Comparison of ENCODE assay signal across 8 cellular contexts in the genomic region with DNA sequence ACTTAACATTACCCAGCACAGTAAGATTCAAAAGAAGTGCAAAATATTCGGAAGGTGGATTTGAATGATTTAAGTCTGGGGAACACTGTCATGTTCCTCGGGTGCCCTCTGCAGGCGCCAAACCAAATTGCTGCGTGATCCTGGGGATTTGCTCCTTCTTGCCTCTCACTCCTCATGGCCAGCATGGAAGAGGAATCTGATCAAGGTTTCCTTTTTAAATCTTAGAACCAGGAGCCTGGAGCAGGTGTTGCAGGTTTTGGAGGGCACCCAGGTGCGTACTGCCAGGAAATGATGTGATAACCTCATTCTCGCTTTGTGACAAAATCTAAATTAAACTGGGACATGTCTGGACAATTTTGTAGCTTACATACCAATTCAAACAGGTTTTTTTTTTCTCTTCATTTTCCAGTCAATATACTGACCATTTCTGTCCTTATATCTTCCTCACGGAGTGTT. TPM values are rescaled to one million over a fixed set of nuclear protein-coding genes. Genes with fewer than 3 reads are reported as not detected.
DNase-seq lines count a peak whose midpoint lies in the region; ATAC-seq, FAIRE-seq and TF ChIP-seq lines count a peak whose summit lies in the region.

No MANE protein-coding gene starts in this region.

- H3K27me3 Mint-ChIP-seq in naive thymus-derived CD8-positive, alpha-beta T cell = peaks cover 0 to 6% (median 0%) of the 10 kb centered on the region in 5 donors

- H3K4me1 Mint-ChIP-seq in naive thymus-derived CD8-positive, alpha-beta T cell = peaks cover 0 to 3% (median 0%) of the 10 kb centered on the region in 4 donors

- no peak overlapping the region for H3K4me3 Mint-ChIP-seq in naive thymus-derived CD8-positive, alpha-beta T cell

- H3K9me3 Mint-ChIP-seq in naive thymus-derived CD8-positive, alpha-beta T cell = peaks cover 0 to 1% (median 0%) of the 10 kb centered on the region in 9 donors

- H3K27ac Mint-ChIP-seq in naive thymus-derived CD8-positive, alpha-beta T cell = no peak overlapping the region

- POLR2A ChIA-PET in naive thymus-derived CD8-positive, alpha-beta T cell (lab: Charles Lee) = interaction anchor here (0.9 to 1.1 kb wide), 2 partner anchors 8 to 51 kb away, joined by 3 read pairs; a partner anchor contains a TSS

- ATAC-seq in esophagus mucosa (peak; percentile 77), HG03520 (IDR thresholded peaks at IDR 0.05; ENCODE audit: unreplicated experiment) (no peak)
- peak; percentile 61 to 68 for ATAC-seq in naive thymus-derived CD8-positive, alpha-beta T cell

- no peaks in the 10 kb centered on the region for H3K36me3 Mint-ChIP-seq in naive thymus-derived CD8-positive, alpha-beta T cell

- FAIRE-seq in HTR-8/SVneo (lab: Jason Lieb, UNC) = peak; percentile 94

- DNase-seq in HTR-8/SVneo (ENCODE audit: insufficient read length, low spot score) (peak; percentile 87), OCI-M2 (lab: John Stamatoyannopoulos, UW; ENCODE audit: unreplicated experiment) (peak; percentile 73), activated T-cell treated with anti-CD3 and anti-CD28 coated beads for 24 hours (ENCODE audit: low read depth) (peak; percentile 60)
- DNase-seq in naive thymus-derived CD8-positive, alpha-beta T cell = peak; percentile 42 to 82 (median 65)
- DNase-seq in stimulated activated naive CD4-positive, alpha-beta T cell treated with Interleukin-2 at 50 U/mL for 16 hours (lab: John Stamatoyannopoulos, UW) = peak; percentile 55

- TF ChIP-seq CTCF in GM12872 (IDR thresholded peaks at IDR 0.05; ENCODE audit: insufficient read depth, low read depth, low read length) = peak; percentile 95

RNA-seq across cellular contexts. Expression of a gene that starts 8.1 kb away (rescaled TPM):
- 19.0 TPM for total RNA-seq in esophagus mucosa
- total RNA-seq in naive thymus-derived CD8-positive, alpha-beta T cell = 10 to 100 TPM; 20.0 to 23.8 TPM
- 10 to 100 TPM; 32.0 to 68.7 (median 57.8) TPM for polyA plus RNA-seq in naive thymus-derived CD8-positive, alpha-beta T cell

RNA-seq across cellular contexts. Expression of a gene that starts 26.0 kb away (rescaled TPM):
- 1.3 TPM for total RNA-seq in esophagus mucosa
- total RNA-seq in naive thymus-derived CD8-positive, alpha-beta T cell = under 1 TPM in 1 of 2 experiments, not detected in 1; 0.47 TPM
- not detected for polyA plus RNA-seq in naive thymus-derived CD8-positive, alpha-beta T cell
